In the genomic region with DNA sequence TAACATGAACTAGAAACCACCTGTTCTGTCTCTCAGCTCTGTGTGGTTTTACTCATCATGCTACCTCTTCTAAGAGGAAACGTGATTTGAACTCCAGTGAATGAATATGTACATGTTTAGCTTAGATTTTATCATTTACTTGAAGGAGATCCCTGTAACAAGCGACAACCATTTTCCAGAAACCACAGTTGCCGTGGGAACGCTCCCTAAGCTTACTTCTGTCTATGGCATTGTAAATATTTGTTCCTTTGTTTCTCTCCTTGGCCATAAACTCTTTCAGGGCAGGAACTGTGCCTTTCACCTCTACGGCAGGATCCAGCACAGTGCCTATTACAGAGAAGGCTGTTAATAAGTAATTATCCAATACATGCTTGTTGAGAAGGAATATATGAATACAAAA, we compare ENCODE assay signal across 23 cellular contexts. TPM values are rescaled to one million over a fixed set of nuclear protein-coding genes. Genes with fewer than 3 reads are reported as not detected.
DNase-seq lines count a peak whose midpoint lies in the region; ATAC-seq and TF ChIP-seq lines count a peak whose summit lies in the region.
"Had no signal": no experiment of that assay in that cellular context is flagged by ENCODE, and none has a peak within 500 bp of the region (broad histone marks: within the 10 kb centered on the region; RNA-seq: fewer than 3 reads in every experiment).

No MANE protein-coding gene starts in this region.

- no peaks in the 10 kb centered on the region for H3K36me3 Mint-ChIP-seq in osteocyte (ENCODE audit: unreplicated experiment)
- H3K36me3 Mint-ChIP-seq: WTC11 had no signal

- WGBS in stomach, 5 donors: 21 to 48% (median 39%) methylated on average over 5 of the region's 5 CpGs
- WGBS in tibial nerve, 2 donors: 70 to 73% methylated on average over 5 of the region's 5 CpGs

- ATAC-seq in sciatic nerve: no peak
- ATAC-seq: activated CD8-positive, alpha-beta T cell treated with anti-CD3 and anti-CD28 coated beads for 36 hours; naive thymus-derived CD4-positive, alpha-beta T cell; WTC11 had no signal

- H3K4me3 ChIP-seq in WERI-Rb-1 (ENCODE audit: low read depth, low read length): peak overlapping the region; percentile 4
- H3K4me3 ChIP-seq in stomach: no peak overlapping the region
- H3K4me3 ChIP-seq in tibial nerve: no peak overlapping the region
- H3K4me3 ChIP-seq: uterus had no signal

- TF ChIP-seq EP300 in stomach (IDR thresholded peaks at IDR 0.05) (no peak), tibial nerve (IDR thresholded peaks at IDR 0.05) (no peak)

- TF ChIP-seq POLR2A in stomach (IDR thresholded peaks at IDR 0.05) (no peak), tibial nerve (IDR thresholded peaks at IDR 0.05) (no peak)

- no peaks in the 10 kb centered on the region for H3K27me3 ChIP-seq in WERI-Rb-1 (ENCODE audit: insufficient read depth, low read depth, severe bottlenecking)
- no peaks in the 10 kb centered on the region for H3K27me3 ChIP-seq in stomach
- no peaks in the 10 kb centered on the region for H3K27me3 ChIP-seq in tibial nerve
- H3K27me3 ChIP-seq: uterus had no signal

- no peaks in the 10 kb centered on the region for H3K4me1 Mint-ChIP-seq in osteocyte (ENCODE audit: unreplicated experiment)
- H3K4me1 Mint-ChIP-seq: naive thymus-derived CD4-positive, alpha-beta T cell had no signal

- H3K4me1 ChIP-seq in stomach (peaks cover 9 to 17% (median 13%) of the 10 kb centered on the region in 4 donors), tibial nerve (no peaks in the 10 kb centered on the region)
- H3K4me1 ChIP-seq: uterus had no signal

- no peak overlapping the region for H3K4me3 Mint-ChIP-seq in osteocyte (ENCODE audit: unreplicated experiment)
- H3K4me3 Mint-ChIP-seq: activated CD8-positive, alpha-beta T cell treated with anti-CD3 and anti-CD28 coated beads for 36 hours; activated naive CD4-positive, alpha-beta T cell treated with anti-CD3 and anti-CD28 coated beads for 36 hours; activated T-cell treated with anti-CD3 and anti-CD28 coated beads, Interleukin-2, amount 50 U/mL, for 24 hours; naive thymus-derived CD4-positive, alpha-beta T cell; T-helper 1 cell treated with Interleukin-12 subunit alpha and Interleukin-12 subunit beta and Interleukin-4 antibody, amounts not matched to agents 30 μg/mL and 1 μg/mL, for 36 hours; WTC11 had no signal

- H3K27ac ChIP-seq in WERI-Rb-1: peak overlapping the region; percentile 90
- no peak overlapping the region for H3K27ac ChIP-seq in stomach
- H3K27ac ChIP-seq in tibial nerve: no peak overlapping the region
- H3K27ac ChIP-seq: uterus had no signal

- no peak overlapping the region for H3K27ac Mint-ChIP-seq in osteocyte (ENCODE audit: unreplicated experiment)
- H3K27ac Mint-ChIP-seq: activated CD8-positive, alpha-beta T cell treated with anti-CD3 and anti-CD28 coated beads for 36 hours; activated naive CD4-positive, alpha-beta T cell treated with anti-CD3 and anti-CD28 coated beads for 36 hours; activated T-cell treated with anti-CD3 and anti-CD28 coated beads, Interleukin-2, amount 50 U/mL, for 24 hours; naive thymus-derived CD4-positive, alpha-beta T cell; T-helper 1 cell treated with Interleukin-12 subunit alpha and Interleukin-12 subunit beta and Interleukin-4 antibody, amounts not matched to agents 30 μg/mL and 1 μg/mL, for 36 hours; WTC11 had no signal

- H3K36me3 ChIP-seq in WERI-Rb-1: no peaks in the 10 kb centered on the region
- no peaks in the 10 kb centered on the region for H3K36me3 ChIP-seq in stomach
- peaks cover 0 to 10% (median 0%) of the 10 kb centered on the region in 3 donors for H3K36me3 ChIP-seq in tibial nerve
- H3K36me3 ChIP-seq: uterus had no signal

- TF ChIP-seq CTCF in WERI-Rb-1 (IDR thresholded peaks at IDR 0.05; ENCODE audit: low read depth, low read length): no peak
- no peak for TF ChIP-seq CTCF in stomach (IDR thresholded peaks at IDR 0.05)
- TF ChIP-seq CTCF in tibial nerve (IDR thresholded peaks at IDR 0.05): no peak
- TF ChIP-seq CTCF in osteocyte (IDR thresholded peaks at IDR 0.05): no peak

- H3K9me3 ChIP-seq in WERI-Rb-1 (ENCODE audit: severe bottlenecking) (peaks cover 3% of the 10 kb centered on the region), stomach (no peaks in the 10 kb centered on the region), tibial nerve (no peaks in the 10 kb centered on the region)
- H3K9me3 ChIP-seq: uterus had no signal

- DNase-seq in SIG-M5 treated with dmso at 0.1 percent for 504 hours (lab: John Stamatoyannopoulos, UW; ENCODE audit: unreplicated experiment) (peak; percentile 26), SIG-M5 (lab: John Stamatoyannopoulos, UW) (no peak), NCI-H2029 treated with DMSO at 0.1 percent for 48 hours (lab: John Stamatoyannopoulos, UW) (peak; percentile 87), WERI-Rb-1 (no peak), stomach (peak; percentile 32), tibial nerve (ENCODE audit: low spot score in 2 of 2) (no peak), osteocyte (ENCODE audit: extremely low spot score, unreplicated experiment) (no peak), sciatic nerve (ENCODE audit: low spot score) (no peak)
- DNase-seq: activated CD8-positive, alpha-beta T cell treated with anti-CD3 and anti-CD28 coated beads for 36 hours; activated naive CD4-positive, alpha-beta T cell treated with anti-CD3 and anti-CD28 coated beads for 36 hours; activated T-cell treated with anti-CD3 and anti-CD28 coated beads, Interleukin-2, amount 50 U/mL, for 24 hours; anterior cingulate cortex; effector memory CD4-positive, alpha-beta T cell; naive thymus-derived CD4-positive, alpha-beta T cell; NCI-H1694; small intestine; stimulated activated CD4-positive, alpha-beta T cell treated with anti-CD3 and anti-CD28 coated beads, Interleukin-4, amount 100 ng/mL, for 24 hours; substantia nigra; uterus had no signal

- intact Hi-C loops in stomach (cut with DNase I; ENCODE audit: low total_unique reads) (no loop called here), sciatic nerve (cut with DNase I) (no loop called here)

- no peaks in the 10 kb centered on the region for H3K9me3 Mint-ChIP-seq in osteocyte (ENCODE audit: unreplicated experiment)
- H3K9me3 Mint-ChIP-seq: activated CD8-positive, alpha-beta T cell treated with anti-CD3 and anti-CD28 coated beads for 36 hours; activated naive CD4-positive, alpha-beta T cell treated with anti-CD3 and anti-CD28 coated beads for 36 hours; activated T-cell treated with anti-CD3 and anti-CD28 coated beads, Interleukin-2, amount 50 U/mL, for 24 hours; naive thymus-derived CD4-positive, alpha-beta T cell; T-helper 1 cell treated with Interleukin-12 subunit alpha and Interleukin-12 subunit beta and Interleukin-4 antibody, amounts not matched to agents 30 μg/mL and 1 μg/mL, for 36 hours; WTC11 had no signal

- H3K27me3 Mint-ChIP-seq in osteocyte (ENCODE audit: unreplicated experiment): no peaks in the 10 kb centered on the region
- H3K27me3 Mint-ChIP-seq: activated CD8-positive, alpha-beta T cell treated with anti-CD3 and anti-CD28 coated beads for 36 hours; activated T-cell treated with anti-CD3 and anti-CD28 coated beads, Interleukin-2, amount 50 U/mL, for 24 hours had no signal

RNA-seq across cellular contexts. Expression of gene TPH1, which starts 17.1 kb away (rescaled TPM):
- 10 to 100 TPM in 2 of 5 donors, 1 to 10 TPM in 2, not detected in 1; 2.3 to 23.1 (median 11.2) TPM for total RNA-seq in stomach
- 1 to 10 TPM in 2 of 3 donors, under 1 TPM in 1; 0.75 to 3.1 (median 1.5) TPM for polyA plus RNA-seq in stomach
- total RNA-seq in tibial nerve: 1 to 10 TPM in 1 of 4 donors, under 1 TPM in 3; 0.59 to 1.0 (median 0.63) TPM
- 0.11 and 0.31 TPM in 2 replicates for total RNA-seq in osteocyte
- total RNA-seq in sciatic nerve: 0.89 TPM
- total RNA-seq: G401, lung microvascular endothelial cell had no signal

RNA-seq across cellular contexts. Expression of gene SAAL1, which starts 42.8 kb away (rescaled TPM):
- total RNA-seq in stomach (10 to 100 TPM in 2 of 5 donors, 1 to 10 TPM in 3; 2.0 to 20.2 (median 5.8) TPM), tibial nerve (10 to 100 TPM; 14.6 to 27.3 (median 19.2) TPM), osteocyte (14.9 and 17.6 TPM in 2 replicates), sciatic nerve (14.3 TPM)
- polyA plus RNA-seq in stomach: 10 to 100 TPM; 10.1 to 11.9 (median 11.5) TPM

RNA-seq across cellular contexts. Expression of gene SERGEF, which starts 50.3 kb away (rescaled TPM):
- 100 to 1,000 TPM in 1 of 5 donors, 10 to 100 TPM in 2, 1 to 10 TPM in 1, not detected in 1; 9.3 to 158 (median 20.5) TPM for total RNA-seq in stomach
- 100 to 1,000 TPM in 1 of 3 donors, 10 to 100 TPM in 2; 73.5 to 101 (median 86.0) TPM for polyA plus RNA-seq in stomach
- total RNA-seq in tibial nerve: 10 to 100 TPM; 42.1 to 61.6 (median 53.9) TPM
- 24.0 and 27.1 TPM in 2 replicates for total RNA-seq in osteocyte
- total RNA-seq in sciatic nerve: 44.1 TPM

Comparison
In these comparisons a context has a peak if more than half of its experiments do, and no peak if none do; other contexts are left out.
1. DNase-seq: peak in SIG-M5 treated with dmso at 0.1 percent for 504 hours (single experiment), NCI-H2029 treated with DMSO at 0.1 percent for 48 hours (single experiment) and stomach (single experiment); none in SIG-M5 (single experiment), WERI-Rb-1 (single experiment), tibial nerve (0 of 2), osteocyte (single experiment) and sciatic nerve (single experiment).